13 cellular contexts compared by ENCODE assay signal in genomic region chr1:182739545-182739944, GRCh38. TPM values are rescaled to one million over a fixed set of nuclear protein-coding genes. Genes with fewer than 3 reads are reported as not detected.
DNase-seq lines count a peak whose midpoint lies in the region; ATAC-seq lines count a peak whose summit lies in the region.
"Had no signal": no experiment of that assay in that cellular context is flagged by ENCODE, and none has a peak within 500 bp of the region (broad histone marks: within the 10 kb centered on the region; RNA-seq: fewer than 3 reads in every experiment).

No MANE protein-coding gene starts in this region.

- H3K4me1 Mint-ChIP-seq in activated CD4-positive, alpha-beta memory T cell treated with anti-CD3 and anti-CD28 coated beads for 36 hours (ENCODE audit: low read depth) = no peaks in the 10 kb centered on the region
- no peaks in the 10 kb centered on the region for H3K4me1 Mint-ChIP-seq in activated CD4-positive, alpha-beta memory T cell treated with anti-CD3 and anti-CD28 coated beads, Interleukin-2, amount 10 ng/mL, durations not matched to agents 7 days and 5 days
- peaks cover 9% of the 10 kb centered on the region for H3K4me1 Mint-ChIP-seq in stimulated activated naive CD8-positive, alpha-beta T cell treated with anti-CD3 and anti-CD28 coated beads, Interleukin-15, amount 100 ng/mL, for 72 hours

- POLR2A ChIA-PET in activated CD4-positive, alpha-beta memory T cell treated with anti-CD3 and anti-CD28 coated beads for 36 hours (lab: Charles Lee) = no interaction called here
- POLR2A ChIA-PET in activated CD4-positive, alpha-beta memory T cell treated with anti-CD3 and anti-CD28 coated beads, Interleukin-2, amount 10 ng/mL, durations not matched to agents 7 days and 5 days (lab: Charles Lee) = no interaction called here

- H3K9me3 Mint-ChIP-seq in activated CD4-positive, alpha-beta memory T cell treated with anti-CD3 and anti-CD28 coated beads for 36 hours = no peaks in the 10 kb centered on the region
- no peaks in the 10 kb centered on the region for H3K9me3 Mint-ChIP-seq in activated CD4-positive, alpha-beta memory T cell treated with anti-CD3 and anti-CD28 coated beads, Interleukin-2, amount 10 ng/mL, durations not matched to agents 7 days and 5 days
- no peaks in the 10 kb centered on the region for H3K9me3 Mint-ChIP-seq in stimulated activated naive CD8-positive, alpha-beta T cell treated with anti-CD3 and anti-CD28 coated beads, Interleukin-15, amount 100 ng/mL, for 72 hours

- no peaks in the 10 kb centered on the region for H3K27me3 Mint-ChIP-seq in activated CD4-positive, alpha-beta memory T cell treated with anti-CD3 and anti-CD28 coated beads for 36 hours
- H3K27me3 Mint-ChIP-seq in activated CD4-positive, alpha-beta memory T cell treated with anti-CD3 and anti-CD28 coated beads, Interleukin-2, amount 10 ng/mL, durations not matched to agents 7 days and 5 days = peaks cover 2% of the 10 kb centered on the region
- no peaks in the 10 kb centered on the region for H3K27me3 Mint-ChIP-seq in stimulated activated naive CD8-positive, alpha-beta T cell treated with anti-CD3 and anti-CD28 coated beads, Interleukin-15, amount 100 ng/mL, for 72 hours

- DNase-seq in activated CD4-positive, alpha-beta memory T cell treated with anti-CD3 and anti-CD28 coated beads for 36 hours = peak; percentile 22
- no peak for DNase-seq in activated CD4-positive, alpha-beta memory T cell treated with anti-CD3 and anti-CD28 coated beads, Interleukin-2, amount 10 ng/mL, durations not matched to agents 7 days and 5 days
- DNase-seq in NCI-H748 treated with DMSO at 0.1 percent for 48 hours (lab: John Stamatoyannopoulos, UW) (peak; percentile 17), iPS-NIHi7 (ENCODE audit: extremely low spot score) (peak; percentile 75)
- DNase-seq in stimulated activated naive CD8-positive, alpha-beta T cell treated with anti-CD3 and anti-CD28 coated beads, Interleukin-15, amount 100 ng/mL, for 72 hours = peak in 1 of 2 donors; percentile 10
- DNase-seq: erythroblast, lower lobe of right lung, pancreas had no signal

- intact Hi-C loops in activated CD4-positive, alpha-beta memory T cell treated with anti-CD3 and anti-CD28 coated beads for 36 hours (cut with micrococcal nuclease) = no loop called here

- CTCF ChIA-PET in activated CD4-positive, alpha-beta memory T cell treated with anti-CD3 and anti-CD28 coated beads for 36 hours (lab: Charles Lee) = no interaction called here
- CTCF ChIA-PET in activated CD4-positive, alpha-beta memory T cell treated with anti-CD3 and anti-CD28 coated beads, Interleukin-2, amount 10 ng/mL, durations not matched to agents 7 days and 5 days (lab: Charles Lee) = no interaction called here

- H3K27ac Mint-ChIP-seq in activated CD4-positive, alpha-beta memory T cell treated with anti-CD3 and anti-CD28 coated beads for 36 hours = no peak overlapping the region
- no peak overlapping the region for H3K27ac Mint-ChIP-seq in activated CD4-positive, alpha-beta memory T cell treated with anti-CD3 and anti-CD28 coated beads, Interleukin-2, amount 10 ng/mL, durations not matched to agents 7 days and 5 days
- no peak overlapping the region for H3K27ac Mint-ChIP-seq in stimulated activated naive CD8-positive, alpha-beta T cell treated with anti-CD3 and anti-CD28 coated beads, Interleukin-15, amount 100 ng/mL, for 72 hours

- H3K4me3 Mint-ChIP-seq in activated CD4-positive, alpha-beta memory T cell treated with anti-CD3 and anti-CD28 coated beads for 36 hours = no peak overlapping the region
- no peak overlapping the region for H3K4me3 Mint-ChIP-seq in activated CD4-positive, alpha-beta memory T cell treated with anti-CD3 and anti-CD28 coated beads, Interleukin-2, amount 10 ng/mL, durations not matched to agents 7 days and 5 days
- no peak overlapping the region for H3K4me3 Mint-ChIP-seq in stimulated activated naive CD8-positive, alpha-beta T cell treated with anti-CD3 and anti-CD28 coated beads, Interleukin-15, amount 100 ng/mL, for 72 hours

- peak; percentile 37 for ATAC-seq in stimulated activated naive CD8-positive, alpha-beta T cell treated with anti-CD3 and anti-CD28 coated beads, Interleukin-15, amount 100 ng/mL, for 72 hours
- ATAC-seq in GM18870 (IDR thresholded peaks at IDR 0.05; ENCODE audit: unreplicated experiment) (no peak), GM18511 (IDR thresholded peaks at IDR 0.05; ENCODE audit: unreplicated experiment) (no peak), GM18519 (IDR thresholded peaks at IDR 0.05; ENCODE audit: low FRiP score, unreplicated experiment) (no peak)
- ATAC-seq: A549, pancreas had no signal

- no peaks in the 10 kb centered on the region for H3K36me3 Mint-ChIP-seq in activated CD4-positive, alpha-beta memory T cell treated with anti-CD3 and anti-CD28 coated beads for 36 hours
- no peaks in the 10 kb centered on the region for H3K36me3 Mint-ChIP-seq in activated CD4-positive, alpha-beta memory T cell treated with anti-CD3 and anti-CD28 coated beads, Interleukin-2, amount 10 ng/mL, durations not matched to agents 7 days and 5 days (ENCODE audit: low read depth)

RNA-seq across cellular contexts. Expression of gene NPL, which starts 50.0 kb away (rescaled TPM):
- 1 to 10 TPM; 3.8 to 7.8 TPM for total RNA-seq in activated CD4-positive, alpha-beta memory T cell treated with anti-CD3 and anti-CD28 coated beads for 36 hours
- 1 to 10 TPM; 3.7 to 5.0 TPM for total RNA-seq in activated CD4-positive, alpha-beta memory T cell treated with anti-CD3 and anti-CD28 coated beads, Interleukin-2, amount 10 ng/mL, durations not matched to agents 7 days and 5 days

RNA-seq across cellular contexts. Expression of gene RGS8, which starts 55.2 kb away (rescaled TPM):
- under 1 TPM in 1 of 2 experiments, not detected in 1; 0.05 TPM for total RNA-seq in activated CD4-positive, alpha-beta memory T cell treated with anti-CD3 and anti-CD28 coated beads for 36 hours
- total RNA-seq in activated CD4-positive, alpha-beta memory T cell treated with anti-CD3 and anti-CD28 coated beads, Interleukin-2, amount 10 ng/mL, durations not matched to agents 7 days and 5 days = not detected
- total RNA-seq: lower lobe of right lung, pancreas, tibial nerve had no signal
